ENCODE assay signal across 6 cellular contexts in the genomic region with DNA sequence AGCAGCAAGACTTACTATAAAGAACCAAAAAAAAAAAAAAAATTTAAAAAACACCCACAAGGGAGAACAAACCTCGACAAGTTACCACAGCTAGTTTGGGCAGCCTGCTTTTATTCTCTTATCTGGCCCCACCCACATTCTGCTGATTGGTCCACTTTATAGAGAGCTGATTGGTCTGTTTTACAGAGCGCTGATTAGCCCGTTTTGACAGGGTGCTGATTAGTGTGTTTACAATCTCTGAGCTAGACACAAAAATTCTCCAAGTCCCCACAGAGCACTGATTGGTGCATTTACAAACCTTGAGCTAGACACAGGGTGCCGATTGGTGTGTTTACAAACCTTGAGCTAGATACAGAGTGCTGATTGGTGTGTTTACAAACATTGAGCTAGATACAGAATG. TPM values are rescaled to one million over a fixed set of nuclear protein-coding genes. Genes with fewer than 3 reads are reported as not detected.
"Had no signal": no experiment of that assay in that cellular context is flagged by ENCODE, and none has a peak within 500 bp of the region (broad histone marks: within the 10 kb centered on the region; RNA-seq: fewer than 3 reads in every experiment).

No MANE protein-coding gene starts in this region.

RNA-seq across cellular contexts. Expression of a gene that starts 31.7 kb away (rescaled TPM):
- total RNA-seq: activated CD4-positive, alpha-beta T cell treated with anti-CD3 and anti-CD28 coated beads, Interleukin-2, amount 10 ng/mL, durations not matched to agents 24 days and 14 days; activated CD8-positive, alpha-beta T cell treated with anti-CD3 and anti-CD28 coated beads, Interleukin-2, amount 10 ng/mL, durations not matched to agents 7 days and 5 days; activated naive CD4-positive, alpha-beta T cell treated with anti-CD3 and anti-CD28 coated beads for 36 hours; activated naive CD8-positive, alpha-beta T cell treated with anti-CD3 and anti-CD28 coated beads for 36 hours; activated T-helper 1 cell treated with anti-CD3 and anti-CD28 coated beads, Interleukin-12 subunit alpha, Interleukin-12 subunit beta, Interleukin-2, Interleukin-4 antibody, amounts not matched to agents 30 ng/mL and 10 ng/mL and 1 ng/mL, durations not matched to agents 14 hours and 24 hours and 36 hours; activated T-helper 2 cell treated with anti-CD3 and anti-CD28 coated beads, Interferon-gamma antibody, Interleukin-2, Interleukin-4, amounts not matched to agents 10 μg/mL and 5 μg/mL and 100 μg/mL, durations not matched to agents 14 hours and 24 hours and 36 hours had no signal
